Comparison of ENCODE assay signal across 30 cellular contexts in the genomic region with DNA sequence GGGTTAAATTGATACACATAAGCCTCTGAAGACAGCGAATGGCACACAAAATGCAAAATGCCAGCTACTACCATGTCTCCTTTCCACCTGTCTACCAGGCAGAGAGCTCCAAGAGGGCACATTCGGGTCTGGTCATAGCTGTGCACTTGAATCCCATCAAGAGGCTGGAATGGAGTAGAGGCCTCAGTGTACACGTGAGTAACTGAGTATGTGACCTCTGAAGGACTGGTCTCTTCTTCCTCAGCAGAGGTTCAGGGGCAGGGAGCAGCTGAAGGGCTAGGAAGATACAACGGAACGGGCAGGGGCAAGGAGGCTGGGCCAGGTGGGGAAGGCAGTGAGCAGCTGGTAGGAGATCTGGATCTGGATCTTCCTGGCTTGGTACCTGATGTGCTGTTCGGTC. TPM values are rescaled to one million over a fixed set of nuclear protein-coding genes. Genes with fewer than 3 reads are reported as not detected.
"Had no signal": no experiment of that assay in that cellular context is flagged by ENCODE, and none has a peak within 500 bp of the region (broad histone marks: within the 10 kb centered on the region; RNA-seq: fewer than 3 reads in every experiment).

No MANE protein-coding gene starts in this region.

- H3K9me3 ChIP-seq: ascending aorta had no signal

- H3K36me3 ChIP-seq: cardiac muscle cell had no signal

- H3K4me1 ChIP-seq: ascending aorta had no signal

- H3K27ac ChIP-seq: ascending aorta, cardiac muscle cell, VCaP had no signal

- H3K4me3 ChIP-seq: ascending aorta, cardiac muscle cell had no signal

- ATAC-seq: activated CD4-positive, alpha-beta T cell treated with anti-CD3 and anti-CD28 coated beads for 36 hours; activated CD8-positive, alpha-beta T cell treated with anti-CD3 and anti-CD28 coated beads, Interleukin-2, amount 10 ng/mL, durations not matched to agents 7 days and 5 days; activated naive CD8-positive, alpha-beta T cell treated with anti-CD3 and anti-CD28 coated beads, Interleukin-2, amount 50 U/mL, for 24 hours had no signal

- DNase-seq: activated B cell treated with CpG ODN at 0.5 μM for 24 hours; activated CD4-positive, alpha-beta memory T cell treated with anti-CD3 and anti-CD28 coated beads, Interleukin-2, amount 10 ng/mL, durations not matched to agents 7 days and 5 days; activated CD4-positive, alpha-beta T cell treated with anti-CD3 and anti-CD28 coated beads for 1 hour; activated CD4-positive, alpha-beta T cell treated with anti-CD3 and anti-CD28 coated beads for 36 hours; activated CD4-positive, alpha-beta T cell treated with anti-CD3 and anti-CD28 coated beads for 48 hours; activated CD4-positive, alpha-beta T cell treated with anti-CD3 and anti-CD28 coated beads, Interleukin-2, amount 10 ng/mL, durations not matched to agents 7 days and 5 days; activated CD4-positive, alpha-beta T cell treated with anti-CD3 and anti-CD28 coated beads, Interleukin-2, amount 50 U/mL, for 48 hours; activated CD8-positive, alpha-beta memory T cell treated with anti-CD3 and anti-CD28 coated beads, Interleukin-2, amount 50 U/mL, for 48 hours; activated CD8-positive, alpha-beta T cell treated with anti-CD3 and anti-CD28 coated beads, Interleukin-2, amount 10 ng/mL, durations not matched to agents 7 days and 5 days; activated effector memory CD4-positive, alpha-beta T cell treated with Interleukin-2 at 50 U/mL for 16 hours; activated gamma-delta T cell; activated naive CD4-positive, alpha-beta T cell treated with anti-CD3 and anti-CD28 coated beads, Interleukin-2, amount 10 ng/mL, durations not matched to agents 7 days and 5 days; activated naive CD4-positive, alpha-beta T cell treated with Interleukin-2 at 50 U/mL for 16 hours; activated naive CD8-positive, alpha-beta T cell treated with anti-CD3 and anti-CD28 coated beads, Interleukin-2, amount 10 ng/mL, durations not matched to agents 7 days and 5 days; activated naive CD8-positive, alpha-beta T cell treated with anti-CD3 and anti-CD28 coated beads, Interleukin-2, amount 50 U/mL, for 24 hours; activated T-cell treated with anti-CD3 and anti-CD28 coated beads, Interleukin-2, amount 50 U/mL, for 24 hours; activated T-cell treated with anti-CD3 and anti-CD28 coated beads, Interleukin-2, amount 50 U/mL, for 48 hours; amygdala; anterior cingulate cortex; caudate nucleus; SW 1271; T-helper 1 cell; T-helper 2 cell; T-helper 9 cell had no signal

- H3K27me3 ChIP-seq: ascending aorta, cardiac muscle cell had no signal

RNA-seq across cellular contexts. Expression of gene PHOX2A, which starts 56.3 kb away (rescaled TPM):
- total RNA-seq: activated B cell treated with CpG ODN at 0.5 μM for 24 hours; activated CD4-positive, alpha-beta memory T cell treated with anti-CD3 and anti-CD28 coated beads, Interleukin-2, amount 10 ng/mL, durations not matched to agents 7 days and 5 days; activated CD4-positive, alpha-beta T cell treated with anti-CD3 and anti-CD28 coated beads for 36 hours; activated CD4-positive, alpha-beta T cell treated with anti-CD3 and anti-CD28 coated beads, Interleukin-2, amount 10 ng/mL, durations not matched to agents 7 days and 5 days; activated CD8-positive, alpha-beta memory T cell treated with anti-CD3 and anti-CD28 coated beads for 36 hours; activated CD8-positive, alpha-beta T cell treated with anti-CD3 and anti-CD28 coated beads, Interleukin-2, amount 10 ng/mL, durations not matched to agents 7 days and 5 days; activated naive CD8-positive, alpha-beta T cell treated with anti-CD3 and anti-CD28 coated beads, Interleukin-2, amount 10 ng/mL, durations not matched to agents 7 days and 5 days; activated T-helper 2 cell treated with anti-CD3 and anti-CD28 coated beads, Interferon-gamma antibody, Interleukin-2, Interleukin-4, amounts not matched to agents 10 μg/mL and 5 μg/mL and 100 μg/mL, durations not matched to agents 14 hours and 24 hours and 36 hours; ascending aorta; bronchial epithelial cell had no signal
- polyA plus RNA-seq: cardiac muscle cell had no signal
